In the genomic region with DNA sequence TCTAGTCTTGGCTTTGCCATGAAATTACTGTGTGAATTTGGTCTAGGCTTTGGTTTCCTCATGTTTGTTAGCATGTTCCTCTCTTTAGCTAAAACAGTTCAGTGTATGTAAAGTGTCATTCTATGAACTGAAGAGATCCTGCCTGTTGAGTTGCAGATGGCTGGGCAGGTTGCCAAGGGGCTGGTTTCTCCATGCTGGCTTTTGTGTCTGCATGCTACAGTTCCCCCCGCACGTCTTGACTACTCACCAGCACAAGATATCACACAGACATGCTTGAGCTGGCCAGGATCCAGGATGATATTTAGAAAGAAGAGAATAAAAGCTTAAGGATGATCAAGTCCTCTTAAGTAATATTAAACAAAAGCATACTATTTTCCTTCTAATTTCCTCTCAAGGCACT, we compare ENCODE assay signal across 9 cellular contexts.
DNase-seq lines count a peak whose midpoint lies in the region; ATAC-seq, FAIRE-seq and TF ChIP-seq lines count a peak whose summit lies in the region.
"Had no signal": no experiment of that assay in that cellular context is flagged by ENCODE, and none has a peak within 500 bp of the region (broad histone marks: within the 10 kb centered on the region; RNA-seq: fewer than 3 reads in every experiment).

No MANE protein-coding gene starts in this region.

- no peak for ATAC-seq in HG03571 (IDR thresholded peaks at IDR 0.05; ENCODE audit: unreplicated experiment)

- H3K27me3 ChIP-seq in bronchial epithelial cell (ENCODE audit: control insufficient read depth, insufficient read depth, low read length) (no peaks in the 10 kb centered on the region), ovary (no peaks in the 10 kb centered on the region)

- TF ChIP-seq CTCF in bronchial epithelial cell (IDR thresholded peaks at IDR 0.05; ENCODE audit: insufficient read depth, low read length, severe bottlenecking) (no peak), ovary (IDR thresholded peaks at IDR 0.05) (no peak)

- FAIRE-seq in bronchial epithelial cell (lab: Jason Lieb, UNC) = no peak

- H3K4me3 ChIP-seq in bronchial epithelial cell (ENCODE audit: low read depth, low read length) (no peak overlapping the region), ovary (no peak overlapping the region)

- intact Hi-C loops in ovary (cut with DNase I) = no loop called here

- no peak overlapping the region for H3K27ac ChIP-seq in ovary

- no peaks in the 10 kb centered on the region for H3K9me3 ChIP-seq in ovary

- H3K36me3 ChIP-seq in bronchial epithelial cell (ENCODE audit: control insufficient read depth, insufficient read depth, low read length) (no peaks in the 10 kb centered on the region), ovary (no peaks in the 10 kb centered on the region)

- no peak for TF ChIP-seq EP300 in ovary (IDR thresholded peaks at IDR 0.05)

- DNase-seq in COR-L47 (lab: John Stamatoyannopoulos, UW) = peak; percentile 95
- peak; percentile 11 for DNase-seq in H4 (ENCODE audit: low spot score)
- DNase-seq in NCI-H446 (lab: John Stamatoyannopoulos, UW) = peak; percentile 16 to 68
- peak; percentile 88 for DNase-seq in bronchial epithelial cell (ENCODE audit: low read depth)
- peak; percentile 73 to 84 (median 78) for DNase-seq in ovary
- no peak for DNase-seq in hepatic stellate cell (ENCODE audit: low spot score)
- DNase-seq in HuH-7 (ENCODE audit: low spot score) = no peak
- DNase-seq: activated B cell treated with CpG ODN at 0.5 μM for 24 hours had no signal

- no peak for TF ChIP-seq POLR2A in ovary (IDR thresholded peaks at IDR 0.05)

- peaks cover 2% of the 10 kb centered on the region for H3K4me1 ChIP-seq in ovary (ENCODE audit: insufficient read depth)

- 1 to 7% (median 2%) methylated on average over 2 of the region's 2 CpGs for WGBS in ovary, 3 donors

Comparison
In these comparisons a context has a peak if more than half of its experiments do, and no peak if none do; other contexts are left out.
1. DNase-seq: peak in COR-L47 (single experiment), H4 (single experiment), NCI-H446 (2 of 2), bronchial epithelial cell (single experiment) and ovary (5 of 5); none in hepatic stellate cell (single experiment) and HuH-7 (single experiment).